8 cellular contexts compared by ENCODE assay signal in genomic region chr2:54560146-54560881, GRCh38.
DNase-seq lines count a peak whose midpoint lies in the region; ATAC-seq, FAIRE-seq and TF ChIP-seq lines count a peak whose summit lies in the region.

No MANE protein-coding gene starts in this region.

- peak; percentile 39 for ATAC-seq in HG02610 (IDR thresholded peaks at IDR 0.05; ENCODE audit: unreplicated experiment)
- ATAC-seq in activated naive CD8-positive, alpha-beta T cell treated with anti-CD3 and anti-CD28 coated beads, Interleukin-2, amount 10 ng/mL, durations not matched to agents 7 days and 5 days (ENCODE audit: low read depth) = peak; percentile 40

- H3K27ac Mint-ChIP-seq in activated naive CD8-positive, alpha-beta T cell treated with anti-CD3 and anti-CD28 coated beads, Interleukin-2, amount 10 ng/mL, durations not matched to agents 7 days and 5 days = peak overlapping the region; percentile 92

- POLR2A ChIA-PET in activated naive CD8-positive, alpha-beta T cell treated with anti-CD3 and anti-CD28 coated beads, Interleukin-2, amount 10 ng/mL, durations not matched to agents 7 days and 5 days (lab: Charles Lee) = interaction anchor here (1.0 to 7.0 kb wide), 15 partner anchors 14 to 1057 kb away, joined by 3 to 243 read pairs (median 6); partner anchors contain the start of genes PPP4R3B, PSME4 and RTN4

- peak overlapping the region; percentile 82 to 88 for H3K27ac ChIP-seq in right atrium auricular region
- H3K27ac ChIP-seq in sigmoid colon = peak overlapping the region; percentile 71 to 92 (median 81)

- H3K9me3 ChIP-seq in right atrium auricular region (no peaks in the 10 kb centered on the region), sigmoid colon (no peaks in the 10 kb centered on the region)

- peaks cover 37% of the 10 kb centered on the region for H3K4me1 Mint-ChIP-seq in activated naive CD8-positive, alpha-beta T cell treated with anti-CD3 and anti-CD28 coated beads, Interleukin-2, amount 10 ng/mL, durations not matched to agents 7 days and 5 days

- intact Hi-C loops in sigmoid colon (cut with DNase I) = no loop called here

- no peak for FAIRE-seq in GM12892 (lab: Jason Lieb, UNC)

- TF ChIP-seq CTCF in right atrium auricular region (IDR thresholded peaks at IDR 0.05) = no peak
- TF ChIP-seq CTCF in sigmoid colon (IDR thresholded peaks at IDR 0.05) = peak in 1 of 4 experiments; percentile 12

- 0 to 2% methylated on average over 19 of the region's 19 CpGs for WGBS in sigmoid colon, 2 donors

- H3K27me3 Mint-ChIP-seq in activated naive CD8-positive, alpha-beta T cell treated with anti-CD3 and anti-CD28 coated beads, Interleukin-2, amount 10 ng/mL, durations not matched to agents 7 days and 5 days = no peaks in the 10 kb centered on the region

- H3K36me3 ChIP-seq in right atrium auricular region = peaks cover 4% of the 10 kb centered on the region
- no peaks in the 10 kb centered on the region for H3K36me3 ChIP-seq in sigmoid colon

- no peak for TF ChIP-seq EP300 in sigmoid colon (IDR thresholded peaks at IDR 0.05)

- H3K4me3 Mint-ChIP-seq in activated naive CD8-positive, alpha-beta T cell treated with anti-CD3 and anti-CD28 coated beads, Interleukin-2, amount 10 ng/mL, durations not matched to agents 7 days and 5 days = peak overlapping the region; percentile 96

- no peaks in the 10 kb centered on the region for H3K9me3 Mint-ChIP-seq in activated naive CD8-positive, alpha-beta T cell treated with anti-CD3 and anti-CD28 coated beads, Interleukin-2, amount 10 ng/mL, durations not matched to agents 7 days and 5 days

- DNase-seq in 8988T = peak; percentile 48
- no peak for DNase-seq in GM12892 (ENCODE audit: insufficient read length)
- peak; percentile 82 for DNase-seq in NAMALWA (ENCODE audit: low spot score)
- DNase-seq in activated naive CD8-positive, alpha-beta T cell treated with anti-CD3 and anti-CD28 coated beads, Interleukin-2, amount 10 ng/mL, durations not matched to agents 7 days and 5 days = peak; percentile 57
- peak; percentile 71 for DNase-seq in right atrium auricular region (ENCODE audit: low spot score)
- DNase-seq in sigmoid colon = peak; percentile 87
- DNase-seq in LoVo (ENCODE audit: low spot score) = no peak

- H3K4me3 ChIP-seq in right atrium auricular region (peak overlapping the region; percentile 18 to 52), sigmoid colon (peak overlapping the region; percentile 36 to 58 (median 46))

- peaks cover 25% of the 10 kb centered on the region for H3K36me3 Mint-ChIP-seq in activated naive CD8-positive, alpha-beta T cell treated with anti-CD3 and anti-CD28 coated beads, Interleukin-2, amount 10 ng/mL, durations not matched to agents 7 days and 5 days

- H3K4me1 ChIP-seq in right atrium auricular region (peaks cover 0 to 84% of the 10 kb centered on the region in 2 donors), sigmoid colon (peaks cover 0 to 57% (median 46%) of the 10 kb centered on the region in 4 donors)

- no peaks in the 10 kb centered on the region for H3K27me3 ChIP-seq in right atrium auricular region
- no peaks in the 10 kb centered on the region for H3K27me3 ChIP-seq in sigmoid colon

- TF ChIP-seq POLR2A in GM12892 (IDR thresholded peaks at IDR 0.05; ENCODE audit: low read depth, low read length) (peak; percentile 90), sigmoid colon (IDR thresholded peaks at IDR 0.05) (peak in 1 of 2 donors; percentile 16)

Comparison
In these comparisons a context has a peak if more than half of its experiments do, and no peak if none do; other contexts are left out.
1. DNase-seq: peak in 8988T (single experiment), NAMALWA (single experiment), activated naive CD8-positive, alpha-beta T cell treated with anti-CD3 and anti-CD28 coated beads, Interleukin-2, amount 10 ng/mL, durations not matched to agents 7 days and 5 days (single experiment), right atrium auricular region (single experiment) and sigmoid colon (single experiment); none in GM12892 (single experiment) and LoVo (single experiment).